ENCODE assay signal across 26 cellular contexts in genomic region chr16:60142991-60143705, GRCh38.
DNase-seq lines count a peak whose midpoint lies in the region; ATAC-seq, FAIRE-seq and TF ChIP-seq lines count a peak whose summit lies in the region.
"Had no signal": no experiment of that assay in that cellular context is flagged by ENCODE, and none has a peak within 500 bp of the region (broad histone marks: within the 10 kb centered on the region; RNA-seq: fewer than 3 reads in every experiment).

No MANE protein-coding gene starts in this region.

- DNase-seq in AG08395 (ENCODE audit: low spot score) (peak; percentile 34), HTR-8/SVneo (ENCODE audit: insufficient read length, low spot score) (peak; percentile 2), chondrocyte (ENCODE audit: low spot score) (no peak), iris pigment epithelial cell (ENCODE audit: low read depth) (peak; percentile 4), LoVo (ENCODE audit: low spot score) (no peak), GM10266 (ENCODE audit: extremely low spot score) (no peak)
- DNase-seq in activated naive CD4-positive, alpha-beta T cell treated with anti-CD3 and anti-CD28 coated beads, Interleukin-2, amount 50 U/mL, for 16 hours, result no peak
- DNase-seq: ACHN; activated CD4-positive, alpha-beta T cell treated with anti-CD3 and anti-CD28 coated beads for 36 hours; activated gamma-delta T cell treated with Interleukin-2 at 50 U/mL for 16 hours; activated T-cell treated with anti-CD3 and anti-CD28 coated beads, Interleukin-2, amount 50 U/mL, for 24 hours; C1 segment of cervical spinal cord; Calu3; dermis blood vessel endothelial cell; DND-41; heart right ventricle; naive B cell; NCI-H1092; NCI-H1930; NCI-H69; pancreas; stimulated activated naive CD4-positive, alpha-beta T cell treated with Interleukin-2 at 50 U/mL for 16 hours had no signal

- H3K27me3 Mint-ChIP-seq in chondrocyte (ENCODE audit: low read depth), result no peaks in the 10 kb centered on the region
- H3K27me3 Mint-ChIP-seq: activated CD4-positive, alpha-beta T cell treated with anti-CD3 and anti-CD28 coated beads for 36 hours; activated T-cell treated with anti-CD3 and anti-CD28 coated beads, Interleukin-2, amount 50 U/mL, for 24 hours; naive B cell had no signal

- H3K4me3 Mint-ChIP-seq in chondrocyte (ENCODE audit: unreplicated experiment), result no peak overlapping the region
- H3K4me3 Mint-ChIP-seq: activated CD4-positive, alpha-beta T cell treated with anti-CD3 and anti-CD28 coated beads for 36 hours; activated T-cell treated with anti-CD3 and anti-CD28 coated beads, Interleukin-2, amount 50 U/mL, for 24 hours; naive B cell; T-helper 1 cell treated with Interleukin-12 subunit alpha and Interleukin-12 subunit beta and Interleukin-4 antibody, amounts not matched to agents 30 μg/mL and 1 μg/mL, for 36 hours had no signal

- H3K27ac Mint-ChIP-seq in chondrocyte (ENCODE audit: unreplicated experiment), result peak overlapping the region; percentile 84
- H3K27ac Mint-ChIP-seq: activated CD4-positive, alpha-beta T cell treated with anti-CD3 and anti-CD28 coated beads for 36 hours; activated T-cell treated with anti-CD3 and anti-CD28 coated beads, Interleukin-2, amount 50 U/mL, for 24 hours; naive B cell; T-helper 1 cell treated with Interleukin-12 subunit alpha and Interleukin-12 subunit beta and Interleukin-4 antibody, amounts not matched to agents 30 μg/mL and 1 μg/mL, for 36 hours had no signal

- H3K36me3 Mint-ChIP-seq in chondrocyte (ENCODE audit: low read depth), result peaks cover 1% of the 10 kb centered on the region

- peaks cover 14% of the 10 kb centered on the region for H3K9me3 Mint-ChIP-seq in chondrocyte (ENCODE audit: low read depth)

- no peak for ATAC-seq in HG03521 (IDR thresholded peaks at IDR 0.05; ENCODE audit: unreplicated experiment)
- ATAC-seq: activated CD4-positive, alpha-beta T cell treated with anti-CD3 and anti-CD28 coated beads for 36 hours; heart right ventricle; pancreas had no signal

- TF ChIP-seq CTCF in chondrocyte (IDR thresholded peaks at IDR 0.05), result no peak
- no peak for TF ChIP-seq CTCF in GM10266 (IDR thresholded peaks at IDR 0.05; ENCODE audit: control insufficient read depth, insufficient read depth, low read depth, missing control alignments)

- peaks cover 21% of the 10 kb centered on the region for H3K4me1 Mint-ChIP-seq in chondrocyte (ENCODE audit: low read depth)
- H3K4me1 Mint-ChIP-seq: activated CD4-positive, alpha-beta T cell treated with anti-CD3 and anti-CD28 coated beads for 36 hours; naive B cell had no signal

- FAIRE-seq in HTR-8/SVneo (lab: Jason Lieb, UNC), result no peak
- FAIRE-seq: GM19239, pancreas, RCC 7860 had no signal

Comparison
In these comparisons a context has a peak if more than half of its experiments do, and no peak if none do; other contexts are left out.
1. DNase-seq: peak in AG08395 (single experiment), HTR-8/SVneo (single experiment) and iris pigment epithelial cell (single experiment); none in chondrocyte (single experiment), LoVo (single experiment), GM10266 (single experiment) and activated naive CD4-positive, alpha-beta T cell treated with anti-CD3 and anti-CD28 coated beads, Interleukin-2, amount 50 U/mL, for 16 hours (single experiment).